ENCODE assay signal across 8 cellular contexts in genomic region chr3:30658328-30659052, GRCh38. TPM values are rescaled to one million over a fixed set of nuclear protein-coding genes. Genes with fewer than 3 reads are reported as not detected.
A peak's percentile ranks its signal among the peaks of the same experiment; 100 is the strongest.
DNase-seq lines count a peak whose midpoint lies in the region; ATAC-seq and TF ChIP-seq lines count a peak whose summit lies in the region.

No MANE protein-coding gene starts in this region.

- peak overlapping the region; percentile 66 for H3K27ac ChIP-seq in layer of hippocampus (ENCODE audit: low read depth, low read length)
- peak overlapping the region; percentile 77 to 81 for H3K27ac ChIP-seq in thoracic aorta

- H3K4me3 Mint-ChIP-seq in brain, result peak overlapping the region in 3 of 5 experiments; percentile 2 to 35 (median 15)

- H3K9me3 ChIP-seq in thoracic aorta, result no peaks in the 10 kb centered on the region

- no peak for DNase-seq in Right ventricle myocardium inferior (ENCODE audit: missing footprints)
- DNase-seq in cardiac septum (ENCODE audit: low spot score), result no peak
- DNase-seq in RPMI7951 (ENCODE audit: low read depth), result peak; percentile 91
- DNase-seq in thoracic aorta (ENCODE audit: low spot score), result no peak
- no peak for DNase-seq in NCI-H1417 treated with DMSO at 0.1 percent for 48 hours (lab: John Stamatoyannopoulos, UW)

- H3K4me3 ChIP-seq in thoracic aorta, result peak overlapping the region; percentile 50

- intact Hi-C loops in Right ventricle myocardium inferior (cut with DNase I) (no loop called here), cardiac septum (cut with DNase I) (loop anchor here (2.0 kb wide), 2 partner anchors 14 to 22 kb away; no protein-coding TSS in a partner anchor)

- H3K36me3 Mint-ChIP-seq in brain, result peaks cover 9% of the 10 kb centered on the region

- H3K4me1 Mint-ChIP-seq in brain, result peaks cover 82% of the 10 kb centered on the region

- ATAC-seq in Right ventricle myocardium inferior (peak; percentile 53), HG03108 (IDR thresholded peaks at IDR 0.05; ENCODE audit: unreplicated experiment) (peak; percentile 92), thoracic aorta (ENCODE audit: insufficient number of reproducible peaks, low FRiP score, low read depth) (no peak)

- no peaks in the 10 kb centered on the region for H3K27me3 ChIP-seq in layer of hippocampus (ENCODE audit: control insufficient read depth, insufficient read depth, low read length)
- no peaks in the 10 kb centered on the region for H3K27me3 ChIP-seq in thoracic aorta (replicated peaks; ENCODE audit: insufficient read depth)

- TF ChIP-seq CTCF in brain (conservative IDR thresholded peaks at IDR 0.05) (no peak), thoracic aorta (IDR thresholded peaks at IDR 0.05) (no peak)

- peaks cover 22% of the 10 kb centered on the region for H3K36me3 ChIP-seq in thoracic aorta

- no peaks in the 10 kb centered on the region for H3K9me3 Mint-ChIP-seq in brain

- H3K27me3 Mint-ChIP-seq in brain, result peaks cover 3% of the 10 kb centered on the region

- peaks cover 81 to 88% of the 10 kb centered on the region in 2 donors for H3K4me1 ChIP-seq in thoracic aorta (ENCODE audit: control insufficient read depth in 1 of 2, low read depth in 2 of 2)

- peak overlapping the region in 4 of 5 experiments; percentile 12 to 89 (median 69) for H3K27ac Mint-ChIP-seq in brain

RNA-seq across cellular contexts. Expression of gene TGFBR2, which starts 52.1 kb away (rescaled TPM):
- 186 TPM for total RNA-seq in Right ventricle myocardium inferior
- total RNA-seq in cardiac septum, result 66.7 TPM
- 121 and 132 TPM in 2 replicates for total RNA-seq in RPMI7951 (2014; rRNA removed; shearing (Covaris generic))
- polyA plus RNA-seq in brain (ENCODE audit: insufficient read depth, low read depth, low replicate concordance), result 10.2 TPM
- 100 to 1,000 TPM; 250 to 355 TPM for total RNA-seq in thoracic aorta
